8 cellular contexts compared by ENCODE assay signal in the genomic region with DNA sequence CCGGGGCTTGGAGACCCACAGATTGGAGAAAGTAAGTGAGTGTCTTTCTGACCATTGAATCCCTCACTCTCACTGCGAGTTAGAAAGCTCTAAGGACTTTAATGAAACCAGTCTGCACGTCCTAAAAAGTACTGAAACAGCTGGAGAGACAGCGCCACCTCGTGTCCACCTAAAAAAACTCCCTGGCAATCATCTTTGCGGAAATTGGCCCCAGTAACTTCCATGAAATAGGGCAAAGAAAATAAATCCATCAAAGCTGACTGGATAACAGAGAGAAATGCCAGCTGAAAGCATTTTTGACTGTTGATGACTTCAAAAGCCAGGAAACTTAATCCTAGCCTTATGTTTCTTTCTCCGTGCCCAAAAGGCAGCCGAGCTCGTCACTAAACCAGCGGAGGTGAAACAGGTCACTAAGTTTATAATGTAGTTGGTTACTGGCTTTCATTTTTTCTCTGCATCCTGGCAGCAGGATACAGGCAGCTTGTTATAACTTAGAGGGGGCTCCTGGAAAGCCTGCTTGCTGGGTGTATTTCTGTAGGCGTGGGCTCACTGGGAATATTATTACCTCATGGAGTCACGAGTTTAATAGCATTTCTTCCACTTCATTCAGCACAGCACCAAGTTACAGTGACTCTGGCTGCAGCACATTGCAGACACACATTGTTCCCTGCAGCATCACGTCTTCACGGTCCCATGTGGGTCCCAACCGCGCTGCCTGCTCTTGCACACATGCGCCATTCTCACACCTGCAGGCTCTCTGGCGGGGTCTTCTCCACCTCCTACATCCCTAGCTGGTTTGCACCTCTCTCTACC.
DNase-seq lines count a peak whose midpoint lies in the region; ATAC-seq and TF ChIP-seq lines count a peak whose summit lies in the region.

No MANE protein-coding gene starts in this region.

- ATAC-seq in foreskin keratinocyte (peak; percentile 56), HG03139 (IDR thresholded peaks at IDR 0.05; ENCODE audit: unreplicated experiment) (no peak)

- peak overlapping the region; percentile 20; the same call in 1 of the 2 replicates for H2AFZ ChIP-seq in KMS-11 (ENCODE audit: low read depth)
- H2AFZ ChIP-seq in osteoblast (ENCODE audit: low read length) = peak overlapping the region; percentile 83

- no peaks in the 10 kb centered on the region for H3K36me3 ChIP-seq in KMS-11 (ENCODE audit: insufficient read depth)
- no peaks in the 10 kb centered on the region for H3K36me3 ChIP-seq in osteoblast (ENCODE audit: insufficient read depth, low read length)
- no peaks in the 10 kb centered on the region for H3K36me3 ChIP-seq in transverse colon

- intact Hi-C loops in activated T-helper 1 cell treated with anti-CD3 and anti-CD28 coated beads, Interleukin-12 subunit alpha, Interleukin-12 subunit beta, Interleukin-2, Interleukin-4 antibody, amounts not matched to agents 30 ng/mL and 10 ng/mL and 1 ng/mL, durations not matched to agents 14 hours and 24 hours and 36 hours (cut with micrococcal nuclease) = loop anchor here (1.0 to 10.0 kb wide), 3 partner anchors 70 to 212 kb away; no protein-coding TSS in a partner anchor
- intact Hi-C loops in transverse colon (cut with DNase I; ENCODE audit: low total_unique reads) = loop anchor here (5.0 to 10.0 kb wide), 2 partner anchors 125 to 372 kb away; no protein-coding TSS in a partner anchor

- H3K9me3 Mint-ChIP-seq in activated T-helper 1 cell treated with anti-CD3 and anti-CD28 coated beads, Interleukin-12 subunit alpha, Interleukin-12 subunit beta, Interleukin-2, Interleukin-4 antibody, amounts not matched to agents 30 ng/mL and 10 ng/mL and 1 ng/mL, durations not matched to agents 14 hours and 24 hours and 36 hours = no peaks in the 10 kb centered on the region

- H3K9ac ChIP-seq in KMS-11 = no peak overlapping the region

- in situ Hi-C loops in transverse colon (cut with MboI; ENCODE audit: low pct_ligation_motif_present in 1 of 4, low pct_unique_long_range_greater_than_20kb in 1 of 4, low sequenced_read_pairs in 3 of 4) = loop anchor here in 2 of 4 donors (10.0 to 25.0 kb wide), 3 partner anchors 122 to 365 kb away; no protein-coding TSS in a partner anchor

- no peak for TF ChIP-seq POLR2A in transverse colon (IDR thresholded peaks at IDR 0.05)

- no peak for TF ChIP-seq EP300 in transverse colon (IDR thresholded peaks at IDR 0.05; ENCODE audit: low read depth)

- peaks cover 4% of the 10 kb centered on the region for H3K27me3 Mint-ChIP-seq in activated T-helper 1 cell treated with anti-CD3 and anti-CD28 coated beads, Interleukin-12 subunit alpha, Interleukin-12 subunit beta, Interleukin-2, Interleukin-4 antibody, amounts not matched to agents 30 ng/mL and 10 ng/mL and 1 ng/mL, durations not matched to agents 14 hours and 24 hours and 36 hours (ENCODE audit: insufficient read depth)

- H4K20me1 ChIP-seq in KMS-11 (ENCODE audit: insufficient read depth) = no peaks in the 10 kb centered on the region
- H4K20me1 ChIP-seq in osteoblast (ENCODE audit: insufficient read depth, low read length) = no peaks in the 10 kb centered on the region

- H3K4me2 ChIP-seq in KMS-11 = no peak overlapping the region
- peak overlapping the region; percentile 78 for H3K4me2 ChIP-seq in osteoblast (ENCODE audit: insufficient read depth, low read length)

- no peaks in the 10 kb centered on the region for H3K36me3 Mint-ChIP-seq in activated T-helper 1 cell treated with anti-CD3 and anti-CD28 coated beads, Interleukin-12 subunit alpha, Interleukin-12 subunit beta, Interleukin-2, Interleukin-4 antibody, amounts not matched to agents 30 ng/mL and 10 ng/mL and 1 ng/mL, durations not matched to agents 14 hours and 24 hours and 36 hours (ENCODE audit: low read depth)

- 33 to 42% methylated on average over 12 to 18 of the region's 18 CpGs for WGBS in transverse colon (ENCODE audit: low coverage in 1 of 2), 2 donors

- H3K79me2 ChIP-seq in KMS-11 (ENCODE audit: insufficient read depth, low read depth) (no peaks in the 10 kb centered on the region), osteoblast (ENCODE audit: insufficient read depth, low read length) (no peaks in the 10 kb centered on the region)

- H3K4me3 Mint-ChIP-seq in activated T-helper 1 cell treated with anti-CD3 and anti-CD28 coated beads, Interleukin-12 subunit alpha, Interleukin-12 subunit beta, Interleukin-2, Interleukin-4 antibody, amounts not matched to agents 30 ng/mL and 10 ng/mL and 1 ng/mL, durations not matched to agents 14 hours and 24 hours and 36 hours = no peak overlapping the region

- H3K4me1 ChIP-seq in KMS-11 (ENCODE audit: low read depth, poor library complexity, severe bottlenecking) = peaks cover 3% of the 10 kb centered on the region
- H3K4me1 ChIP-seq in foreskin keratinocyte = peaks cover 8% of the 10 kb centered on the region
- peaks cover 3% of the 10 kb centered on the region for H3K4me1 ChIP-seq in osteoblast (ENCODE audit: insufficient read depth, low read length)
- H3K4me1 ChIP-seq in transverse colon = peaks cover 0 to 17% (median 6%) of the 10 kb centered on the region in 4 donors

- no peaks in the 10 kb centered on the region for H3K27me3 ChIP-seq in KMS-11 (ENCODE audit: insufficient read depth, low read depth)
- no peaks in the 10 kb centered on the region for H3K27me3 ChIP-seq in foreskin keratinocyte
- no peaks in the 10 kb centered on the region for H3K27me3 ChIP-seq in osteoblast (ENCODE audit: insufficient read depth, low read length)
- H3K27me3 ChIP-seq in transverse colon = peaks cover 19% of the 10 kb centered on the region

- H3K4me1 Mint-ChIP-seq in activated T-helper 1 cell treated with anti-CD3 and anti-CD28 coated beads, Interleukin-12 subunit alpha, Interleukin-12 subunit beta, Interleukin-2, Interleukin-4 antibody, amounts not matched to agents 30 ng/mL and 10 ng/mL and 1 ng/mL, durations not matched to agents 14 hours and 24 hours and 36 hours (ENCODE audit: low read depth) = no peaks in the 10 kb centered on the region

- H3K27ac ChIP-seq in KMS-11 (no peak overlapping the region), foreskin keratinocyte (no peak overlapping the region), osteoblast (ENCODE audit: low read depth, low read length) (no peak overlapping the region), transverse colon (peak overlapping the region in 1 of 4 donors; percentile 43)

- H3K9me3 ChIP-seq in osteoblast (ENCODE audit: low read depth, low read length) (no peaks in the 10 kb centered on the region), transverse colon (no peaks in the 10 kb centered on the region)

- DNase-seq in EH (ENCODE audit: low read depth) (peak; percentile 76), OCI-M2 (lab: John Stamatoyannopoulos, UW; ENCODE audit: unreplicated experiment) (peak; percentile 8), foreskin keratinocyte (peak; percentile 29 to 54), osteoblast (ENCODE audit: insufficient read length, low spot score, missing footprints) (peak; percentile 78), transverse colon (peak; percentile 78)
- peak; percentile 8 for DNase-seq in activated T-helper 1 cell treated with anti-CD3 and anti-CD28 coated beads, Interleukin-12 subunit alpha, Interleukin-12 subunit beta, Interleukin-2, Interleukin-4 antibody, amounts not matched to agents 30 ng/mL and 10 ng/mL and 1 ng/mL, durations not matched to agents 14 hours and 24 hours and 36 hours (ENCODE audit: low spot score)

- no peak overlapping the region for H3K27ac Mint-ChIP-seq in activated T-helper 1 cell treated with anti-CD3 and anti-CD28 coated beads, Interleukin-12 subunit alpha, Interleukin-12 subunit beta, Interleukin-2, Interleukin-4 antibody, amounts not matched to agents 30 ng/mL and 10 ng/mL and 1 ng/mL, durations not matched to agents 14 hours and 24 hours and 36 hours

- H3K4me3 ChIP-seq in KMS-11 (IDR thresholded peaks at IDR 0.05; ENCODE audit: insufficient read depth, low read depth, low read length) (no peak overlapping the region), osteoblast (ENCODE audit: insufficient read depth, low read length) (peak overlapping the region; percentile 55), transverse colon (peak overlapping the region in 2 of 4 donors; percentile 25 to 27)

- peak; percentile 98 for TF ChIP-seq CTCF in KMS-11 (conservative IDR thresholded peaks at IDR 0.05; ENCODE audit: low read depth, low read length)
- TF ChIP-seq CTCF in foreskin keratinocyte (conservative IDR thresholded peaks at IDR 0.05) = peak; percentile 91
- TF ChIP-seq CTCF in osteoblast (IDR thresholded peaks at IDR 0.05; ENCODE audit: extremely low read depth, low read depth, low read length) = peak; percentile 92
- peak; percentile 71 to 82 (median 79) for TF ChIP-seq CTCF in transverse colon (IDR thresholded peaks at IDR 0.05)

Comparison
In these comparisons a context has a peak if more than half of its experiments do, and no peak if none do; other contexts are left out.
1. DNase-seq: peak in every context shown above with its lines; median percentile 78 in osteoblast; 78 in transverse colon; 76 in EH; 42 in foreskin keratinocyte; 8 in OCI-M2; 8 in activated T-helper 1 cell treated with anti-CD3 and anti-CD28 coated beads, Interleukin-12 subunit alpha, Interleukin-12 subunit beta, Interleukin-2, Interleukin-4 antibody, amounts not matched to agents 30 ng/mL and 10 ng/mL and 1 ng/mL, durations not matched to agents 14 hours and 24 hours and 36 hours.